21 cellular contexts compared by ENCODE assay signal in genomic region chr5:168075387-168075786, GRCh38.
"Had no signal": no experiment of that assay in that cellular context is flagged by ENCODE, and none has a peak within 500 bp of the region (broad histone marks: within the 10 kb centered on the region; RNA-seq: fewer than 3 reads in every experiment).

No MANE protein-coding gene starts in this region.

- H3K27me3 ChIP-seq: MG63, SJCRH30 had no signal

- DNase-seq: IMR-90, Karpas-422, KG1, MG63, NCI-H1092, NCI-H1105 treated with DMSO at 0.1 percent for 48 hours, NCI-H1417 treated with DMSO at 0.1 percent for 48 hours, NCI-H146, NCI-H1694 treated with DMSO at 0.1 percent for 48 hours, NCI-H1930, NCI-H2081, NCI-H2107, NCI-H2227 treated with DMSO at 0.1 percent for 48 hours, NCI-H524, NCI-H69, NCI-H774, RPMI8226, SHP77 treated with DMSO at 0.1 percent for 48 hours, SJCRH30 had no signal

- H3K4me3 ChIP-seq: MG63, SJCRH30, SK-N-MC had no signal

- ATAC-seq: HepG2 had no signal

- H3K27ac ChIP-seq: SJCRH30 had no signal

- H3K36me3 ChIP-seq: MG63, SJCRH30 had no signal

- H3K9me3 ChIP-seq: MG63, SJCRH30 had no signal
